1 cellular context compared by ENCODE assay signal in genomic region chr11:113314389-113315301, GRCh38.
A peak's percentile ranks its signal among the peaks of the same experiment; 100 is the strongest.
TF ChIP-seq lines count a peak whose summit lies in the region.

A gene with protein sequence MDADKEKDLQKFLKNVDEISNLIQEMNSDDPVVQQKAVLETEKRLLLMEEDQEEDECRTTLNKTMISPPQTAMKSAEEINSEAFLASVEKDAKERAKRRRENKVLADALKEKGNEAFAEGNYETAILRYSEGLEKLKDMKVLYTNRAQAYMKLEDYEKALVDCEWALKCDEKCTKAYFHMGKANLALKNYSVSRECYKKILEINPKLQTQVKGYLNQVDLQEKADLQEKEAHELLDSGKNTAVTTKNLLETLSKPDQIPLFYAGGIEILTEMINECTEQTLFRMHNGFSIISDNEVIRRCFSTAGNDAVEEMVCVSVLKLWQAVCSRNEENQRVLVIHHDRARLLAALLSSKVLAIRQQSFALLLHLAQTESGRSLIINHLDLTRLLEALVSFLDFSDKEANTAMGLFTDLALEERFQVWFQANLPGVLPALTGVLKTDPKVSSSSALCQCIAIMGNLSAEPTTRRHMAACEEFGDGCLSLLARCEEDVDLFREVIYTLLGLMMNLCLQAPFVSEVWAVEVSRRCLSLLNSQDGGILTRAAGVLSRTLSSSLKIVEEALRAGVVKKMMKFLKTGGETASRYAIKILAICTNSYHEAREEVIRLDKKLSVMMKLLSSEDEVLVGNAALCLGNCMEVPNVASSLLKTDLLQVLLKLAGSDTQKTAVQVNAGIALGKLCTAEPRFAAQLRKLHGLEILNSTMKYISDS (plus strand): TSS chr11:113314583. CDS start chr11:113316258, 1,675 bp downstream.

TF ChIP-seq in K562, 482 proteins besides CTCF, POLR2A, EP300 and RAD21 (continued from another document and continues in another):
- TF ChIP-seq PCBP1 (IDR thresholded peaks at IDR 0.05; ENCODE audit: low read depth, low read length, poor library complexity, severe bottlenecking), result peak; percentile 39
- no peak for TF ChIP-seq ZNF436 (CRISPR knock-in tag; IDR thresholded peaks at IDR 0.05)
- peak; percentile 57 for TF ChIP-seq TBP (optimal IDR thresholded peaks at IDR 0.05; ENCODE audit: low read depth, low read length)
- TF ChIP-seq ZKSCAN3 (CRISPR knock-in tag; IDR thresholded peaks at IDR 0.05), result no peak
- TF ChIP-seq PKNOX1 (IDR thresholded peaks at IDR 0.05), result no peak
- no peak for TF ChIP-seq ZNF318 (IDR thresholded peaks at IDR 0.05; ENCODE audit: borderline replicate concordance in 1 of 2, low read depth in 1 of 2)
- TF ChIP-seq, protein P1, sequence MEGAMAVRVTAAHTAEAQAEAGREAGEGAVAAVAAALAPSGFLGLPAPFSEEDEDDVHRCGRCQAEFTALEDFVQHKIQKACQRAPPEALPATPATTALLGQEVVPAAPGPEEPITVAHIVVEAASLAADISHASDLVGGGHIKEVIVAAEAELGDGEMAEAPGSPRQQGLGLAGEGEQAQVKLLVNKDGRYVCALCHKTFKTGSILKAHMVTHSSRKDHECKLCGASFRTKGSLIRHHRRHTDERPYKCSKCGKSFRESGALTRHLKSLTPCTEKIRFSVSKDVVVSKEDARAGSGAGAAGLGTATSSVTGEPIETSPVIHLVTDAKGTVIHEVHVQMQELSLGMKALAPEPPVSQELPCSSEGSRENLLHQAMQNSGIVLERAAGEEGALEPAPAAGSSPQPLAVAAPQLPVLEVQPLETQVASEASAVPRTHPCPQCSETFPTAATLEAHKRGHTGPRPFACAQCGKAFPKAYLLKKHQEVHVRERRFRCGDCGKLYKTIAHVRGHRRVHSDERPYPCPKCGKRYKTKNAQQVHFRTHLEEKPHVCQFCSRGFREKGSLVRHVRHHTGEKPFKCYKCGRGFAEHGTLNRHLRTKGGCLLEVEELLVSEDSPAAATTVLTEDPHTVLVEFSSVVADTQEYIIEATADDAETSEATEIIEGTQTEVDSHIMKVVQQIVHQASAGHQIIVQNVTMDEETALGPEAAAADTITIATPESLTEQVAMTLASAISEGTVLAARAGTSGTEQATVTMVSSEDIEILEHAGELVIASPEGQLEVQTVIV (CRISPR knock-in tag; IDR thresholded peaks at IDR 0.05; ENCODE audit: borderline replicate concordance), result no peak
- TF ChIP-seq, protein P2, sequence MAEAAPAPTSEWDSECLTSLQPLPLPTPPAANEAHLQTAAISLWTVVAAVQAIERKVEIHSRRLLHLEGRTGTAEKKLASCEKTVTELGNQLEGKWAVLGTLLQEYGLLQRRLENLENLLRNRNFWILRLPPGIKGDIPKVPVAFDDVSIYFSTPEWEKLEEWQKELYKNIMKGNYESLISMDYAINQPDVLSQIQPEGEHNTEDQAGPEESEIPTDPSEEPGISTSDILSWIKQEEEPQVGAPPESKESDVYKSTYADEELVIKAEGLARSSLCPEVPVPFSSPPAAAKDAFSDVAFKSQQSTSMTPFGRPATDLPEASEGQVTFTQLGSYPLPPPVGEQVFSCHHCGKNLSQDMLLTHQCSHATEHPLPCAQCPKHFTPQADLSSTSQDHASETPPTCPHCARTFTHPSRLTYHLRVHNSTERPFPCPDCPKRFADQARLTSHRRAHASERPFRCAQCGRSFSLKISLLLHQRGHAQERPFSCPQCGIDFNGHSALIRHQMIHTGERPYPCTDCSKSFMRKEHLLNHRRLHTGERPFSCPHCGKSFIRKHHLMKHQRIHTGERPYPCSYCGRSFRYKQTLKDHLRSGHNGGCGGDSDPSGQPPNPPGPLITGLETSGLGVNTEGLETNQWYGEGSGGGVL (CRISPR knock-in tag; IDR thresholded peaks at IDR 0.05), result no peak
- peak in 1 of 2 experiments; percentile 97; a peak in 2 of 4 replicates for TF ChIP-seq HDAC1 (IDR thresholded peaks at IDR 0.05)
- no peak for TF ChIP-seq ZNF583 (CRISPR knock-in tag; IDR thresholded peaks at IDR 0.05)
- TF ChIP-seq SMARCA4 (IDR thresholded peaks at IDR 0.05), result no peak
- TF ChIP-seq TSC22D4 (tag; IDR thresholded peaks at IDR 0.05), result no peak
- TF ChIP-seq RBBP5 (IDR thresholded peaks at IDR 0.05; ENCODE audit: borderline replicate concordance, insufficient read depth, low read length, poor library complexity, severe bottlenecking), result peak; percentile 81
- peak; percentile 88 for TF ChIP-seq GABPA (tag; conservative IDR thresholded peaks at IDR 0.05; ENCODE audit: low read depth)
- TF ChIP-seq BACH1 (tag; IDR thresholded peaks at IDR 0.05), result no peak
- peak; percentile 79 for TF ChIP-seq HDAC2 (IDR thresholded peaks at IDR 0.05)
- TF ChIP-seq ZNF589 (CRISPR knock-in tag; IDR thresholded peaks at IDR 0.05; ENCODE audit: low read depth), result no peak
- TF ChIP-seq KDM5B (IDR thresholded peaks at IDR 0.05; ENCODE audit: insufficient replicate concordance, low read depth, low read length), result peak; percentile 19
- TF ChIP-seq ZNF263 (CRISPR knock-in tag; IDR thresholded peaks at IDR 0.05; ENCODE audit: borderline replicate concordance), result 0 out of 2 replicates have a peak, but pooled peaks have one; percentile 18
- TF ChIP-seq, protein P3, sequence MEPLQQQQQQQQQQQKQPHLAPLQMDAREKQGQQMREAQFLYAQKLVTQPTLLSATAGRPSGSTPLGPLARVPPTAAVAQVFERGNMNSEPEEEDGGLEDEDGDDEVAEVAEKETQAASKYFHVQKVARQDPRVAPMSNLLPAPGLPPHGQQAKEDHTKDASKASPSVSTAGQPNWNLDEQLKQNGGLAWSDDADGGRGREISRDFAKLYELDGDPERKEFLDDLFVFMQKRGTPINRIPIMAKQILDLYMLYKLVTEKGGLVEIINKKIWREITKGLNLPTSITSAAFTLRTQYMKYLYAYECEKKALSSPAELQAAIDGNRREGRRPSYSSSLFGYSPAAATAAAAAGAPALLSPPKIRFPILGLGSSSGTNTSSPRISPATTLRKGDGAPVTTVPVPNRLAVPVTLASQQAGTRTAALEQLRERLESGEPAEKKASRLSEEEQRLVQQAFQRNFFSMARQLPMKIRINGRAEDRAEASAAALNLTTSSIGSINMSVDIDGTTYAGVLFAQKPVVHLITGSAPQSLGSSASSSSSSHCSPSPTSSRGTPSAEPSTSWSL (CRISPR knock-in tag; IDR thresholded peaks at IDR 0.05; ENCODE audit: borderline replicate concordance), result no peak
- no peak for TF ChIP-seq HMG20A (CRISPR knock-in tag; conservative IDR thresholded peaks at IDR 0.05)
- peak; percentile 44 for TF ChIP-seq PHF20 (IDR thresholded peaks at IDR 0.05; ENCODE audit: partially characterized antibody)
- TF ChIP-seq, protein P4, sequence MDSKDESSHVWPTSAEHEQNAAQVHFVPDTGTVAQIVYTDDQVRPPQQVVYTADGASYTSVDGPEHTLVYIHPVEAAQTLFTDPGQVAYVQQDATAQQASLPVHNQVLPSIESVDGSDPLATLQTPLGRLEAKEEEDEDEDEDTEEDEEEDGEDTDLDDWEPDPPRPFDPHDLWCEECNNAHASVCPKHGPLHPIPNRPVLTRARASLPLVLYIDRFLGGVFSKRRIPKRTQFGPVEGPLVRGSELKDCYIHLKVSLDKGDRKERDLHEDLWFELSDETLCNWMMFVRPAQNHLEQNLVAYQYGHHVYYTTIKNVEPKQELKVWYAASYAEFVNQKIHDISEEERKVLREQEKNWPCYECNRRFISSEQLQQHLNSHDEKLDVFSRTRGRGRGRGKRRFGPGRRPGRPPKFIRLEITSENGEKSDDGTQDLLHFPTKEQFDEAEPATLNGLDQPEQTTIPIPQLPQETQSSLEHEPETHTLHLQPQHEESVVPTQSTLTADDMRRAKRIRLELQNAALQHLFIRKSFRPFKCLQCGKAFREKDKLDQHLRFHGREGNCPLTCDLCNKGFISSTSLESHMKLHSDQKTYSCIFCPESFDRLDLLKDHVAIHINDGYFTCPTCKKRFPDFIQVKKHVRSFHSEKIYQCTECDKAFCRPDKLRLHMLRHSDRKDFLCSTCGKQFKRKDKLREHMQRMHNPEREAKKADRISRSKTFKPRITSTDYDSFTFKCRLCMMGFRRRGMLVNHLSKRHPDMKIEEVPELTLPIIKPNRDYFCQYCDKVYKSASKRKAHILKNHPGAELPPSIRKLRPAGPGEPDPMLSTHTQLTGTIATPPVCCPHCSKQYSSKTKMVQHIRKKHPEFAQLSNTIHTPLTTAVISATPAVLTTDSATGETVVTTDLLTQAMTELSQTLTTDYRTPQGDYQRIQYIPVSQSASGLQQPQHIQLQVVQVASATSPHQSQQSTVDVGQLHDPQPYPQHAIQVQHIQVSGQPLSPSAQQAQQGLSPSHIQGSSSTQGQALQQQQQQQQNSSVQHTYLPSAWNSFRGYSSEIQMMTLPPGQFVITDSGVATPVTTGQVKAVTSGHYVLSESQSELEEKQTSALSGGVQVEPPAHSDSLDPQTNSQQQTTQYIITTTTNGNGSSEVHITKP (IDR thresholded peaks at IDR 0.05; ENCODE audit: partially characterized antibody), result no peak
- no peak for TF ChIP-seq ZNF174 (CRISPR knock-in tag; IDR thresholded peaks at IDR 0.05)
